Comparison of ENCODE assay signal across 35 cellular contexts in the genomic region with DNA sequence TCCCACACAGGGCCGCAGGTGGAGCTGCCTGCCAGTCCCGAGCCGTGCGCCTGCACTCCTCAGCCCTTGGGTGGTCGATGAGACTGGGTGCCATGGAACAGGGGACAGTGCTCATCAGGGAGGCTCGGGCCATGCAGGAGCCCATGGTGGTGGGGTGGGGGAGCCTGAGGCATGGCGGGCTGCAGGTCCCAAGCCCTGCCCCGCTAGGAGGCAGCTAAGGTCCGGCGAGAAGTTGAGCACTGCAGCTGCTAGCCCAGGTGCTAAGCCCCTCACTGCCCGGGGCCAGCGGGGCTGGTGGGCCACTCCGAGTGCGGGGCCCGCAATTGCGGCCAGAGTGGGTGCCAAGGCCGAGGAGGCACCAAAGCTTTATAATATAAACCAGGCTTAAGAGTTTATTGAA.
A peak's percentile ranks its signal among the peaks of the same experiment; 100 is the strongest.
DNase-seq lines count a peak whose midpoint lies in the region; ATAC-seq, FAIRE-seq and TF ChIP-seq lines count a peak whose summit lies in the region.
"Had no signal": no experiment of that assay in that cellular context is flagged by ENCODE, and none has a peak within 500 bp of the region (broad histone marks: within the 10 kb centered on the region; RNA-seq: fewer than 3 reads in every experiment).

No MANE protein-coding gene starts in this region.

- H3K27me3 Mint-ChIP-seq in chondrocyte (ENCODE audit: low read depth): no peaks in the 10 kb centered on the region
- no peaks in the 10 kb centered on the region for H3K27me3 Mint-ChIP-seq in osteocyte (ENCODE audit: unreplicated experiment)
- H3K27me3 Mint-ChIP-seq: B cell; CD4-positive, alpha-beta memory T cell; CD4-positive, alpha-beta T cell; CD8-positive, alpha-beta memory T cell had no signal

- no peaks in the 10 kb centered on the region for H3K9me1 ChIP-seq in IMR-90 (ENCODE audit: insufficient read depth, low read length)

- H3K4me3 ChIP-seq in IMR-90 (ENCODE audit: insufficient read depth, low read depth, low read length): no peak overlapping the region
- H3K4me3 ChIP-seq: A549; BLaER1; BLaER1 treated with 17β-estradiol and CSF1 and Interleukin-3, amounts not matched to agents 10 nM and 100 nM had no signal

- POLR2A ChIA-PET in IMR-90 (lab: Charles Lee; ENCODE audit: unreplicated experiment): no interaction called here

- H2BK120ac ChIP-seq in IMR-90 (ENCODE audit: low read depth, low read length): no peak overlapping the region

- no peak overlapping the region for H3K4me3 Mint-ChIP-seq in chondrocyte (ENCODE audit: unreplicated experiment)
- no peak overlapping the region for H3K4me3 Mint-ChIP-seq in osteocyte (ENCODE audit: unreplicated experiment)
- H3K4me3 Mint-ChIP-seq: B cell; CD14-positive monocyte; CD4-positive, alpha-beta memory T cell; CD4-positive, alpha-beta T cell; CD4-positive, CD25-positive, alpha-beta regulatory T cell; CD8-positive, alpha-beta memory T cell; CD8-positive, alpha-beta T cell had no signal

- H3K27me3 ChIP-seq in IMR-90 (ENCODE audit: control insufficient read depth, insufficient read depth, low read length): no peaks in the 10 kb centered on the region
- H3K27me3 ChIP-seq: BE2C; BLaER1; BLaER1 treated with 17β-estradiol and CSF1 and Interleukin-3, amounts not matched to agents 10 nM and 100 nM had no signal

- ATAC-seq in IMR-90 (ENCODE audit: low read depth) (no peak), HG02884 (IDR thresholded peaks at IDR 0.05; ENCODE audit: unreplicated experiment) (no peak)
- ATAC-seq: A549; CD8-positive, alpha-beta T cell had no signal

- H3K9ac ChIP-seq in IMR-90 (ENCODE audit: low read depth, low read length): no peak overlapping the region
- H3K9ac ChIP-seq: BLaER1; BLaER1 treated with 17β-estradiol and CSF1 and Interleukin-3, amounts not matched to agents 10 nM and 100 nM had no signal

- H3K36me3 ChIP-seq in IMR-90 (ENCODE audit: control insufficient read depth, insufficient read depth, low read length): no peaks in the 10 kb centered on the region
- H3K36me3 ChIP-seq: BE2C; BLaER1; BLaER1 treated with 17β-estradiol and CSF1 and Interleukin-3, amounts not matched to agents 10 nM and 100 nM had no signal

- no TSS peak for BruUV-seq in IMR-90 (replicated peaks; lab: Mats Ljungman, UMichigan)

- in situ Hi-C loops in IMR-90 (cut with MboI; ENCODE audit: low sequenced_read_pairs): no loop called here

- H3K23ac ChIP-seq in IMR-90 (ENCODE audit: low read depth, low read length): no peak overlapping the region

- dilution Hi-C loops in IMR-90 (cut with HindIII; ENCODE audit: low sequenced_read_pairs, unreplicated experiment): no loop called here

- DNase-seq in IMR-90 (no peak), chondrocyte (ENCODE audit: low spot score) (peak; percentile 89), osteocyte (ENCODE audit: extremely low spot score, unreplicated experiment) (peak; percentile 76), RCC 7860 (ENCODE audit: low spot score) (no peak), iPS-NIHi11 (ENCODE audit: low spot score) (no peak)
- DNase-seq: 8988T; ACHN; AML-193; BE2C; C1 segment of cervical spinal cord; Caco-2; Calu3; CD4-positive, alpha-beta memory T cell; CD4-positive, alpha-beta T cell; CD4-positive, CD25-positive, alpha-beta regulatory T cell; CD8-positive, alpha-beta memory T cell; CD8-positive, alpha-beta T cell; COR-L47; DMS 273 treated with DMSO at 0.1 percent for 48 hours; DMS153; DMS53; DMS79; DMS79 treated with DMSO at 0.1 percent for 48 hours; DND-41; EL had no signal

- no peaks in the 10 kb centered on the region for H3K36me3 Mint-ChIP-seq in chondrocyte (ENCODE audit: low read depth)
- H3K36me3 Mint-ChIP-seq in osteocyte (ENCODE audit: unreplicated experiment): no peaks in the 10 kb centered on the region
- H3K36me3 Mint-ChIP-seq: CD14-positive monocyte; CD4-positive, alpha-beta memory T cell; CD4-positive, CD25-positive, alpha-beta regulatory T cell; CD8-positive, alpha-beta memory T cell; CD8-positive, alpha-beta T cell had no signal

- CTCF ChIA-PET in IMR-90 (lab: Yijun Ruan, JAX): no interaction called here

- no peak overlapping the region for H3K4ac ChIP-seq in IMR-90 (ENCODE audit: low read depth, low read length)

- WGBS in IMR-90 (ENCODE audit: extremely low coverage in 2 of 2, insufficient read length in 1 of 2), 2 experiments: no CpG with 5 or more reads among the region's 17 CpGs

- no peak for FAIRE-seq in RCC 7860 (lab: Jason Lieb, UNC)
- FAIRE-seq: A204.1, A549, D721Med had no signal

- H2AK5ac ChIP-seq in IMR-90 (ENCODE audit: low read depth, low read length): no peak overlapping the region

- TF ChIP-seq RAD21 in IMR-90 (IDR thresholded peaks at IDR 0.05; ENCODE audit: low read length): no peak

- H4K20me1 ChIP-seq in IMR-90 (ENCODE audit: insufficient read depth, low read length): no peaks in the 10 kb centered on the region
- H4K20me1 ChIP-seq: BLaER1; BLaER1 treated with 17β-estradiol and CSF1 and Interleukin-3, amounts not matched to agents 10 nM and 100 nM had no signal

- H3K27ac Mint-ChIP-seq in chondrocyte (ENCODE audit: unreplicated experiment) (no peak overlapping the region), osteocyte (ENCODE audit: unreplicated experiment) (no peak overlapping the region)
- H3K27ac Mint-ChIP-seq: B cell; CD4-positive, alpha-beta memory T cell; CD4-positive, alpha-beta T cell; CD4-positive, CD25-positive, alpha-beta regulatory T cell; CD8-positive, alpha-beta memory T cell; CD8-positive, alpha-beta T cell had no signal

- H4K8ac ChIP-seq in IMR-90 (ENCODE audit: low read depth in 2 of 2, low read length in 2 of 2): no peak overlapping the region

- H2AFZ ChIP-seq in IMR-90 (replicated peaks; ENCODE audit: low read length, poor library complexity): no peak overlapping the region

- H3K4me2 ChIP-seq in IMR-90 (ENCODE audit: low read depth, low read length): no peak overlapping the region
- H3K4me2 ChIP-seq: A549; BLaER1; BLaER1 treated with 17β-estradiol and CSF1 and Interleukin-3, amounts not matched to agents 10 nM and 100 nM had no signal

- TF ChIP-seq CTCF in IMR-90 (conservative IDR thresholded peaks at IDR 0.05; ENCODE audit: low read depth, low read length) (no peak), chondrocyte (IDR thresholded peaks at IDR 0.05) (no peak), osteocyte (IDR thresholded peaks at IDR 0.05) (no peak)

- H2BK5ac ChIP-seq in IMR-90 (ENCODE audit: low read depth, low read length, poor library complexity, severe bottlenecking): peak overlapping the region; percentile 19

- H2AK9ac ChIP-seq in IMR-90 (replicated peaks; ENCODE audit: low read depth, low read length, poor library complexity): no peak overlapping the region

- no peak overlapping the region for H3K27ac ChIP-seq in IMR-90 (ENCODE audit: insufficient read depth, low read length)
- H3K27ac ChIP-seq: 22Rv1; A549; BLaER1; BLaER1 treated with 17β-estradiol and CSF1 and Interleukin-3, amounts not matched to agents 10 nM and 100 nM; C4-2B had no signal

- no peaks in the 10 kb centered on the region for H3K9me3 ChIP-seq in IMR-90 (ENCODE audit: control insufficient read depth, insufficient read depth, low read length)
- H3K9me3 ChIP-seq: A549, BE2C, Caco-2 had no signal

- H3K9me3 Mint-ChIP-seq in chondrocyte (ENCODE audit: low read depth) (peaks cover 9% of the 10 kb centered on the region), osteocyte (ENCODE audit: unreplicated experiment) (peaks cover 14% of the 10 kb centered on the region)

- H3K79me1 ChIP-seq in IMR-90 (ENCODE audit: low read depth in 1 of 2, low read length in 2 of 2): no peaks in the 10 kb centered on the region

- no peak overlapping the region for H3K18ac ChIP-seq in IMR-90 (ENCODE audit: low read depth, low read length)

- H3K14ac ChIP-seq in IMR-90 (replicated peaks; ENCODE audit: low read depth, low read length): no peak overlapping the region

- H3K4me1 Mint-ChIP-seq in chondrocyte (ENCODE audit: low read depth) (peaks cover 3% of the 10 kb centered on the region), osteocyte (ENCODE audit: unreplicated experiment) (peaks cover 7% of the 10 kb centered on the region)
- H3K4me1 Mint-ChIP-seq: B cell; CD14-positive monocyte; CD4-positive, alpha-beta memory T cell; CD4-positive, CD25-positive, alpha-beta regulatory T cell; CD8-positive, alpha-beta memory T cell had no signal

- H3K4me1 ChIP-seq in IMR-90 (ENCODE audit: control insufficient read depth, insufficient read depth, low read length): peaks cover 1% of the 10 kb centered on the region; the same call in 1 of the 2 replicates
- H3K4me1 ChIP-seq: A549, BE2C, Caco-2 had no signal

- intact Hi-C loops in IMR-90 (cut with micrococcal nuclease): no loop called here

- H3K56ac ChIP-seq in IMR-90 (ENCODE audit: extremely low read depth, insufficient read depth, low read length): no peak overlapping the region

- no peak overlapping the region for H4K91ac ChIP-seq in IMR-90 (ENCODE audit: insufficient read depth, low read depth, low read length)

- H4K5ac ChIP-seq in IMR-90 (ENCODE audit: low read depth, low read length): no peak overlapping the region

- TF ChIP-seq POLR2A in IMR-90 (IDR thresholded peaks at IDR 0.05; ENCODE audit: low read depth, low read length): no peak

- no peak overlapping the region for H2BK15ac ChIP-seq in IMR-90 (ENCODE audit: low read depth, low read length)

- no peak overlapping the region for H2BK20ac ChIP-seq in IMR-90 (ENCODE audit: low read depth, low read length)

TF ChIP-seq in IMR-90, 13 proteins besides CTCF, POLR2A, EP300 and RAD21:
- TF ChIP-seq RCOR1 (IDR thresholded peaks at IDR 0.05; ENCODE audit: insufficient replicate concordance, low read length) (no peak), MAZ (IDR thresholded peaks at IDR 0.05; ENCODE audit: borderline replicate concordance, low read depth, low read length) (no peak), MXI1 (IDR thresholded peaks at IDR 0.05; ENCODE audit: borderline replicate concordance, low read depth, low read length) (no peak)
TF ChIP-seq in IMR-90: peak in this region for 0.

Comparison
In these comparisons a context has a peak if more than half of its experiments do, and no peak if none do; other contexts are left out.
1. DNase-seq: peak in chondrocyte (single experiment) and osteocyte (single experiment); none in IMR-90 (single experiment), RCC 7860 (single experiment) and iPS-NIHi11 (single experiment).